Comparison of ENCODE assay signal across 1 cellular context in genomic region chr19:1592755-1593628, GRCh38.
A peak's percentile ranks its signal among the peaks of the same experiment; 100 is the strongest.
TF ChIP-seq lines count a peak whose summit lies in the region.

A gene with protein sequence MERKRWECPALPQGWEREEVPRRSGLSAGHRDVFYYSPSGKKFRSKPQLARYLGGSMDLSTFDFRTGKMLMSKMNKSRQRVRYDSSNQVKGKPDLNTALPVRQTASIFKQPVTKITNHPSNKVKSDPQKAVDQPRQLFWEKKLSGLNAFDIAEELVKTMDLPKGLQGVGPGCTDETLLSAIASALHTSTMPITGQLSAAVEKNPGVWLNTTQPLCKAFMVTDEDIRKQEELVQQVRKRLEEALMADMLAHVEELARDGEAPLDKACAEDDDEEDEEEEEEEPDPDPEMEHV (minus strand): TSS chr19:1592865. CDS start chr19:1592631, 234 bp downstream.

TF ChIP-seq in K562, 482 proteins besides CTCF, POLR2A, EP300 and RAD21 (continued from another document and continues in another):
- no peak for TF ChIP-seq ZNF318 (IDR thresholded peaks at IDR 0.05; ENCODE audit: borderline replicate concordance in 1 of 2, low read depth in 1 of 2)
- 0 out of 2 replicates have a peak, but pooled peaks have one; percentile 57 for TF ChIP-seq POLR2AphosphoS2 (IDR thresholded peaks at IDR 0.05; ENCODE audit: low read length)
- no peak for TF ChIP-seq ZNF253 (CRISPR knock-in tag; conservative IDR thresholded peaks at IDR 0.05)
- TF ChIP-seq, protein P1, sequence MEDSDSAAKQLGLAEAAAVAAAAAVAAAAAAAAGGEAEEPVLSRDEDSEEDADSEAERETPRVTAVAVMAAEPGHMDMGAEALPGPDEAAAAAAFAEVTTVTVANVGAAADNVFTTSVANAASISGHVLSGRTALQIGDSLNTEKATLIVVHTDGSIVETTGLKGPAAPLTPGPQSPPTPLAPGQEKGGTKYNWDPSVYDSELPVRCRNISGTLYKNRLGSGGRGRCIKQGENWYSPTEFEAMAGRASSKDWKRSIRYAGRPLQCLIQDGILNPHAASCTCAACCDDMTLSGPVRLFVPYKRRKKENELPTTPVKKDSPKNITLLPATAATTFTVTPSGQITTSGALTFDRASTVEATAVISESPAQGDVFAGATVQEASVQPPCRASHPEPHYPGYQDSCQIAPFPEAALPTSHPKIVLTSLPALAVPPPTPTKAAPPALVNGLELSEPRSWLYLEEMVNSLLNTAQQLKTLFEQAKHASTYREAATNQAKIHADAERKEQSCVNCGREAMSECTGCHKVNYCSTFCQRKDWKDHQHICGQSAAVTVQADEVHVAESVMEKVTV (CRISPR knock-in tag; IDR thresholded peaks at IDR 0.05) = no peak
- no peak for TF ChIP-seq SMAD1 (IDR thresholded peaks at IDR 0.05; ENCODE audit: low read depth, low read length, partially characterized antibody)
- TF ChIP-seq, protein P2, sequence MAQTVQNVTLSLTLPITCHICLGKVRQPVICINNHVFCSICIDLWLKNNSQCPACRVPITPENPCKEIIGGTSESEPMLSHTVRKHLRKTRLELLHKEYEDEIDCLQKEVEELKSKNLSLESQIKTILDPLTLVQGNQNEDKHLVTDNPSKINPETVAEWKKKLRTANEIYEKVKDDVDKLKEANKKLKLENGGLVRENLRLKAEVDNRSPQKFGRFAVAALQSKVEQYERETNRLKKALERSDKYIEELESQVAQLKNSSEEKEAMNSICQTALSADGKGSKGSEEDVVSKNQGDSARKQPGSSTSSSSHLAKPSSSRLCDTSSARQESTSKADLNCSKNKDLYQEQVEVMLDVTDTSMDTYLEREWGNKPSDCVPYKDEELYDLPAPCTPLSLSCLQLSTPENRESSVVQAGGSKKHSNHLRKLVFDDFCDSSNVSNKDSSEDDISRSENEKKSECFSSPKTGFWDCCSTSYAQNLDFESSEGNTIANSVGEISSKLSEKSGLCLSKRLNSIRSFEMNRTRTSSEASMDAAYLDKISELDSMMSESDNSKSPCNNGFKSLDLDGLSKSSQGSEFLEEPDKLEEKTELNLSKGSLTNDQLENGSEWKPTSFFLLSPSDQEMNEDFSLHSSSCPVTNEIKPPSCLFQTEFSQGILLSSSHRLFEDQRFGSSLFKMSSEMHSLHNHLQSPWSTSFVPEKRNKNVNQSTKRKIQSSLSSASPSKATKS (CRISPR knock-in tag; IDR thresholded peaks at IDR 0.05) = no peak
- TF ChIP-seq RUNX1 (IDR thresholded peaks at IDR 0.05; ENCODE audit: low read depth) = no peak
- TF ChIP-seq POLR3G (IDR thresholded peaks at IDR 0.05; ENCODE audit: extremely low read depth, insufficient read length, insufficient replicate concordance) = no peak
- TF ChIP-seq ETS2 (tag; IDR thresholded peaks at IDR 0.05; ENCODE audit: borderline replicate concordance, poor library complexity, severe bottlenecking) = no peak
- peak; percentile 41; the same call in 1 of the 2 replicates for TF ChIP-seq MBD2 (IDR thresholded peaks at IDR 0.05; ENCODE audit: borderline replicate concordance, low read depth)
- TF ChIP-seq HEY1 (CRISPR knock-in tag; IDR thresholded peaks at IDR 0.05; ENCODE audit: borderline replicate concordance) = no peak
- no peak for TF ChIP-seq OTX1 (CRISPR knock-in tag; IDR thresholded peaks at IDR 0.05)
- TF ChIP-seq ZC3H4 (CRISPR knock-in tag; IDR thresholded peaks at IDR 0.05; ENCODE audit: borderline replicate concordance) = no peak
- peak; percentile 22 for TF ChIP-seq TAF1 (IDR thresholded peaks at IDR 0.05; ENCODE audit: control insufficient read depth, extremely low read depth, insufficient read depth, low read length, severe bottlenecking)
- peak; percentile 65 for TF ChIP-seq POLR2G (IDR thresholded peaks at IDR 0.05; ENCODE audit: low read depth, low read length)
- 0 out of 2 replicates have a peak, but pooled peaks have one; percentile 11 for TF ChIP-seq ZNF395 (CRISPR knock-in tag; IDR thresholded peaks at IDR 0.05)
- TF ChIP-seq TBP (optimal IDR thresholded peaks at IDR 0.05; ENCODE audit: low read depth, low read length) = peak; percentile 8
- peak; percentile 97 for TF ChIP-seq ZBTB7A (IDR thresholded peaks at IDR 0.05; ENCODE audit: borderline replicate concordance, control insufficient read depth, low read depth, low read length)
- TF ChIP-seq ZNF134 (CRISPR knock-in tag; conservative IDR thresholded peaks at IDR 0.05) = no peak
- TF ChIP-seq MAZ (CRISPR knock-in tag; conservative IDR thresholded peaks at IDR 0.05 in 1 of 2, IDR thresholded peaks at IDR 0.05 in 1 of 2) = peak in 1 of 2 experiments; percentile 23; a peak in 1 of 4 replicates
- 0 out of 2 replicates have a peak, but pooled peaks have one; percentile 0 for TF ChIP-seq GABPA (tag; conservative IDR thresholded peaks at IDR 0.05; ENCODE audit: low read depth)
- TF ChIP-seq, protein P3, sequence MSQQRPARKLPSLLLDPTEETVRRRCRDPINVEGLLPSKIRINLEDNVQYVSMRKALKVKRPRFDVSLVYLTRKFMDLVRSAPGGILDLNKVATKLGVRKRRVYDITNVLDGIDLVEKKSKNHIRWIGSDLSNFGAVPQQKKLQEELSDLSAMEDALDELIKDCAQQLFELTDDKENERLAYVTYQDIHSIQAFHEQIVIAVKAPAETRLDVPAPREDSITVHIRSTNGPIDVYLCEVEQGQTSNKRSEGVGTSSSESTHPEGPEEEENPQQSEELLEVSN (IDR thresholded peaks at IDR 0.05; ENCODE audit: borderline replicate concordance in 1 of 2, extremely low read depth in 1 of 2, insufficient read depth in 1 of 2, insufficient read length in 1 of 2, low read depth in 1 of 2, low read length in 1 of 2, poor library complexity in 1 of 2, severe bottlenecking in 1 of 2) = peak in 1 of 2 experiments; percentile 38
- TF ChIP-seq IRF2 (CRISPR knock-in tag; IDR thresholded peaks at IDR 0.05) = no peak
- TF ChIP-seq PTTG1 (tag; IDR thresholded peaks at IDR 0.05; ENCODE audit: low read depth) = no peak
- TF ChIP-seq ZNF212 (CRISPR knock-in tag; IDR thresholded peaks at IDR 0.05) = no peak
- TF ChIP-seq, protein P4, sequence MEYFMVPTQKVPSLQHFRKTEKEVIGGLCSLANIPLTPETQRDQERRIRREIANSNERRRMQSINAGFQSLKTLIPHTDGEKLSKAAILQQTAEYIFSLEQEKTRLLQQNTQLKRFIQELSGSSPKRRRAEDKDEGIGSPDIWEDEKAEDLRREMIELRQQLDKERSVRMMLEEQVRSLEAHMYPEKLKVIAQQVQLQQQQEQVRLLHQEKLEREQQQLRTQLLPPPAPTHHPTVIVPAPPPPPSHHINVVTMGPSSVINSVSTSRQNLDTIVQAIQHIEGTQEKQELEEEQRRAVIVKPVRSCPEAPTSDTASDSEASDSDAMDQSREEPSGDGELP (CRISPR knock-in tag; IDR thresholded peaks at IDR 0.05; ENCODE audit: borderline replicate concordance) = peak; percentile 85
- no peak for TF ChIP-seq MAX (CRISPR knock-in tag; IDR thresholded peaks at IDR 0.05)
- TF ChIP-seq SRSF3 (IDR thresholded peaks at IDR 0.05; ENCODE audit: insufficient read depth, low read length) = no peak
- TF ChIP-seq, protein P5, sequence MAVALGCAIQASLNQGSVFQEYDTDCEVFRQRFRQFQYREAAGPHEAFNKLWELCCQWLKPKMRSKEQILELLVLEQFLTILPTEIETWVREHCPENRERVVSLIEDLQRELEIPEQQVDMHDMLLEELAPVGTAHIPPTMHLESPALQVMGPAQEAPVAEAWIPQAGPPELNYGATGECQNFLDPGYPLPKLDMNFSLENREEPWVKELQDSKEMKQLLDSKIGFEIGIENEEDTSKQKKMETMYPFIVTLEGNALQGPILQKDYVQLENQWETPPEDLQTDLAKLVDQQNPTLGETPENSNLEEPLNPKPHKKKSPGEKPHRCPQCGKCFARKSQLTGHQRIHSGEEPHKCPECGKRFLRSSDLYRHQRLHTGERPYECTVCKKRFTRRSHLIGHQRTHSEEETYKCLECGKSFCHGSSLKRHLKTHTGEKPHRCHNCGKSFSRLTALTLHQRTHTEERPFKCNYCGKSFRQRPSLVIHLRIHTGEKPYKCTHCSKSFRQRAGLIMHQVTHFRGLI (CRISPR knock-in tag; IDR thresholded peaks at IDR 0.05) = no peak
- no peak; a peak in 1 of 4 replicates for TF ChIP-seq HDAC1 (IDR thresholded peaks at IDR 0.05)
- TF ChIP-seq SAP30 (IDR thresholded peaks at IDR 0.05; ENCODE audit: borderline replicate concordance, insufficient read depth, low read depth, low read length, poor library complexity, severe bottlenecking) = no peak
- TF ChIP-seq CCNT2 (IDR thresholded peaks at IDR 0.05; ENCODE audit: borderline replicate concordance, extremely low read depth, insufficient read length, low read depth, low read length) = peak; percentile 37
- no peak for TF ChIP-seq PYGO2 (tag; IDR thresholded peaks at IDR 0.05)
- no peak for TF ChIP-seq ZNF592 (IDR thresholded peaks at IDR 0.05)
